13 cellular contexts compared by ENCODE assay signal in genomic region chr5:77773734-77774280, GRCh38. TPM values are rescaled to one million over a fixed set of nuclear protein-coding genes. Genes with fewer than 3 reads are reported as not detected.
DNase-seq lines count a peak whose midpoint lies in the region; TF ChIP-seq lines count a peak whose summit lies in the region.
"Had no signal": no experiment of that assay in that cellular context is flagged by ENCODE, and none has a peak within 500 bp of the region (broad histone marks: within the 10 kb centered on the region; RNA-seq: fewer than 3 reads in every experiment).

No MANE protein-coding gene starts in this region.

- no TSS peak for BruUV-seq in PC-9 (replicated peaks; lab: Mats Ljungman, UMichigan)

- H3K27me3 ChIP-seq in PC-9 (ENCODE audit: insufficient read depth, low read depth): no peaks in the 10 kb centered on the region

- intact Hi-C loops in PC-9 (cut with micrococcal nuclease; ENCODE audit: unreplicated experiment): no loop called here

- H2AFZ ChIP-seq in PC-9: no peak overlapping the region

- no peaks in the 10 kb centered on the region for H3K9me3 Mint-ChIP-seq in activated T-cell treated with anti-CD3 and anti-CD28 coated beads, Interleukin-2, amount 50 U/mL, for 24 hours

- H3K27ac ChIP-seq in PC-9 (no peak overlapping the region), RWPE1 (no peak overlapping the region)

- H3K9me3 ChIP-seq in PC-9 (ENCODE audit: insufficient read depth, low read depth): no peaks in the 10 kb centered on the region

- H3K27ac Mint-ChIP-seq in activated T-cell treated with anti-CD3 and anti-CD28 coated beads, Interleukin-2, amount 50 U/mL, for 24 hours: peak overlapping the region; percentile 16

- H3K79me2 ChIP-seq in PC-9 (ENCODE audit: low read depth): peaks cover 71% of the 10 kb centered on the region

- H3K36me3 ChIP-seq in PC-9 (ENCODE audit: low read depth): peaks cover 39% of the 10 kb centered on the region

- peak overlapping the region; percentile 79; the same call in 1 of the 2 replicates for H3K4me3 ChIP-seq in PC-9
- H3K4me3 ChIP-seq in skeletal muscle cell (ENCODE audit: low read depth, low read length): peak overlapping the region; percentile 82
- H3K4me3 ChIP-seq: lung had no signal

- H3K4me3 Mint-ChIP-seq in activated T-cell treated with anti-CD3 and anti-CD28 coated beads, Interleukin-2, amount 50 U/mL, for 24 hours: peak overlapping the region; percentile 93

- H3K36me3 Mint-ChIP-seq in activated T-cell treated with anti-CD3 and anti-CD28 coated beads, Interleukin-2, amount 50 U/mL, for 24 hours (ENCODE audit: low read depth): peaks cover 61% of the 10 kb centered on the region

- POLR2A ChIA-PET in PC-9 (lab: Charles Lee; ENCODE audit: unreplicated experiment) (no interaction called here), RWPE1 (lab: Yijun Ruan, JAX; ENCODE audit: low non-redundant PET) (no interaction called here)

- CTCF ChIA-PET in PC-9 (lab: Charles Lee): no interaction called here
- CTCF ChIA-PET in RWPE1 (lab: Yijun Ruan, JAX): interaction anchor here (0.6 to 0.7 kb wide), 2 partner anchors 113 to 1190 kb away, joined by 3 read pairs; no protein-coding TSS in a partner anchor

- peaks cover 44% of the 10 kb centered on the region for H3K4me1 ChIP-seq in PC-9 (replicated peaks; ENCODE audit: insufficient read depth)

- H3K9me2 ChIP-seq in PC-9 (ENCODE audit: insufficient read depth): no peaks in the 10 kb centered on the region

- TF ChIP-seq POLR2A in erythroblast (IDR thresholded peaks at IDR 0.05; ENCODE audit: low read length): no peak

- H3F3A ChIP-seq in PC-9 (ENCODE audit: insufficient read depth, low read depth): peaks cover 8% of the 10 kb centered on the region

- DNase-seq in activated T-cell treated with anti-CD3 and anti-CD28 coated beads, Interleukin-2, amount 50 U/mL, for 24 hours: no peak
- no peak for DNase-seq in activated T-cell treated with anti-CD3 and anti-CD28 coated beads, Interleukin-2, amount 50 U/mL, for 48 hours
- DNase-seq in PC-9 (no peak), erythroblast (lab: John Stamatoyannopoulos, UW) (peak; percentile 7 to 21), skeletal muscle cell (ENCODE audit: low read depth) (no peak), OCI-M1 (lab: John Stamatoyannopoulos, UW) (no peak), NCI-H2196 treated with DMSO at 0.1 percent for 48 hours (lab: John Stamatoyannopoulos, UW; ENCODE audit: unreplicated experiment) (no peak), RWPE1 (ENCODE audit: low spot score) (no peak)
- DNase-seq: activated CD8-positive, alpha-beta memory T cell treated with anti-CD3 and anti-CD28 coated beads for 24 hours; caudate nucleus; NCI-H2227 treated with DMSO at 0.1 percent for 48 hours; stimulated activated CD8-positive, alpha-beta memory T cell treated with anti-CD3 and anti-CD28 coated beads, Interleukin-4, amount 100 ng/mL, for 48 hours had no signal

- H3K4me2 ChIP-seq in PC-9: peak overlapping the region; percentile 99

- peaks cover 68% of the 10 kb centered on the region for H3K4me1 Mint-ChIP-seq in activated T-cell treated with anti-CD3 and anti-CD28 coated beads, Interleukin-2, amount 50 U/mL, for 24 hours (ENCODE audit: low read depth)

- no peaks in the 10 kb centered on the region for H3K27me3 Mint-ChIP-seq in activated T-cell treated with anti-CD3 and anti-CD28 coated beads, Interleukin-2, amount 50 U/mL, for 24 hours

- TF ChIP-seq CTCF in PC-9 (conservative IDR thresholded peaks at IDR 0.05) (no peak), RWPE1 (conservative IDR thresholded peaks at IDR 0.05; ENCODE audit: low read depth) (no peak)

- H4K20me1 ChIP-seq in PC-9 (ENCODE audit: insufficient read depth): peaks cover 54% of the 10 kb centered on the region

RNA-seq across cellular contexts. Expression of gene TBCA, which starts 2.3 kb away (rescaled TPM):
- 179 and 205 TPM in 2 replicates for total RNA-seq in PC-9 (2021)

Comparison
In these comparisons a context has a peak if more than half of its experiments do, and no peak if none do; other contexts are left out.
1. DNase-seq: peak in erythroblast (2 of 2); none in activated T-cell treated with anti-CD3 and anti-CD28 coated beads, Interleukin-2, amount 50 U/mL, for 24 hours (single experiment), activated T-cell treated with anti-CD3 and anti-CD28 coated beads, Interleukin-2, amount 50 U/mL, for 48 hours (0 of 2), PC-9 (0 of 2), skeletal muscle cell (single experiment), OCI-M1 (single experiment), NCI-H2196 treated with DMSO at 0.1 percent for 48 hours (single experiment) and RWPE1 (single experiment).